Comparison of ENCODE assay signal across 22 cellular contexts in the genomic region with DNA sequence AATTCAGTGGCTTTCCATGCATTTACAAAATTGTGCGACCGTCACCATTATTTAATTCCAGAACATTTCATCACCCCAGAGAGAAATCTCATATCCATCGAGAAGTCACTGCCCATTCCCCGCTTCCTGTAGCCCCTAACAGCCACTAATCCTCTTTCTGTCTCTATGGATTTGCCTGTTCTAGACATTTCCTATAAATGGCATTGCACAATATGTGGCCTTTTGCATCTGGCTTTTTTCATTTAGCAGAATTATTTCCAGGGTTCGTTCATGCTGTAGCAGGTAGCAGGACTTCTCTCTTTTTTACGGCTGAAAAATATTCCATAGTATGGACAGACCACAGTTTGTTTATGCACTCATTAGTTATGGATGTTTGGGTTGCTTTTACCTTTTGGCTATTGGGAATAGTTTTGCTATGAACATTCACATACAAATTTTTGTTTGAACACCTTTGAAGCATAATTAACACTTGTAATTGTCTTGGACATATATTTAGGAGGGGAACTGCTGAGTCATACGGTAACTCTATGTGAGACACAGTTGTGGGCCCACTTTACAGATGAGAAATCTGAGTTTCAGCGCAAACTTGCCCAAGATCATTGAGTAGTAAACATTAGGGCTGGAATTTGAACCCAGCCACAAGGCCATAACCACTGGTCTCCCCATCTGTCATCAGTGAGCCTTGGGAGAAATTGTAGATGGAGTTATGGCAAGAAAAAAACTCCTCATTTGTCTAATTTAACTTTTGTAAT.
"Had no signal": no experiment of that assay in that cellular context is flagged by ENCODE, and none has a peak within 500 bp of the region (broad histone marks: within the 10 kb centered on the region; RNA-seq: fewer than 3 reads in every experiment).

No MANE protein-coding gene starts in this region.

- H2AFZ ChIP-seq: parathyroid adenoma had no signal

- FAIRE-seq: keratinocyte had no signal

- H3K36me3 ChIP-seq: gastrocnemius medialis, neutrophil, stomach, thyroid gland, vagina had no signal

- H3K36me3 Mint-ChIP-seq: memory B cell, natural killer cell had no signal

- H3K4me3 Mint-ChIP-seq: memory B cell, natural killer cell had no signal

- H3K27me3 ChIP-seq: gastrocnemius medialis, neutrophil, thyroid gland, vagina had no signal

- H3K79me2 ChIP-seq: parathyroid adenoma had no signal

- H3K4me1 ChIP-seq: gastrocnemius medialis, parathyroid adenoma, stomach, thyroid gland, vagina had no signal

- H3K9me3 ChIP-seq: gastrocnemius medialis, neutrophil, stomach, thyroid gland, vagina had no signal

- H3K4me2 ChIP-seq: smooth muscle cell had no signal

- H3K4me3 ChIP-seq: dorsolateral prefrontal cortex, gastrocnemius medialis, lung, smooth muscle cell, stomach, thyroid gland, vagina had no signal

- H3K27ac ChIP-seq: dorsolateral prefrontal cortex, gastrocnemius medialis, neutrophil, parathyroid adenoma, stomach, thyroid gland, vagina had no signal

- H3K9me3 Mint-ChIP-seq: memory B cell, natural killer cell had no signal

- H3K4me1 Mint-ChIP-seq: memory B cell, natural killer cell had no signal

- H3K9ac ChIP-seq: parathyroid adenoma had no signal

- DNase-seq: dorsolateral prefrontal cortex; effector CD4-positive, alpha-beta T cell; foreskin fibroblast; gastrocnemius medialis; head of caudate nucleus; natural killer cell; stimulated activated CD4-positive, alpha-beta T cell treated with anti-CD3 and anti-CD28 coated beads, Interleukin-12 subunit alpha, Interleukin-12 subunit beta, amount 100 ng/mL, for 4 hours; stimulated activated CD4-positive, alpha-beta T cell treated with anti-CD3 and anti-CD28 coated beads, Interleukin-1b, Interleukin-23, amount 100 ng/mL, for 48 hours; stimulated activated CD4-positive, alpha-beta T cell treated with anti-CD3 and anti-CD28 coated beads, Interleukin-4, amount 100 ng/mL, for 1 hour; stimulated activated CD8-positive, alpha-beta memory T cell treated with anti-CD3 and anti-CD28 coated beads, Interleukin-4, amount 100 ng/mL, for 48 hours; stimulated activated naive CD4-positive, alpha-beta T cell treated with Interleukin-2 at 50 U/mL for 16 hours; stomach; thyroid gland; trophoblast cell had no signal

- H3K27ac Mint-ChIP-seq: memory B cell, natural killer cell, progenitor cell of endocrine pancreas had no signal
